In the genomic region with DNA sequence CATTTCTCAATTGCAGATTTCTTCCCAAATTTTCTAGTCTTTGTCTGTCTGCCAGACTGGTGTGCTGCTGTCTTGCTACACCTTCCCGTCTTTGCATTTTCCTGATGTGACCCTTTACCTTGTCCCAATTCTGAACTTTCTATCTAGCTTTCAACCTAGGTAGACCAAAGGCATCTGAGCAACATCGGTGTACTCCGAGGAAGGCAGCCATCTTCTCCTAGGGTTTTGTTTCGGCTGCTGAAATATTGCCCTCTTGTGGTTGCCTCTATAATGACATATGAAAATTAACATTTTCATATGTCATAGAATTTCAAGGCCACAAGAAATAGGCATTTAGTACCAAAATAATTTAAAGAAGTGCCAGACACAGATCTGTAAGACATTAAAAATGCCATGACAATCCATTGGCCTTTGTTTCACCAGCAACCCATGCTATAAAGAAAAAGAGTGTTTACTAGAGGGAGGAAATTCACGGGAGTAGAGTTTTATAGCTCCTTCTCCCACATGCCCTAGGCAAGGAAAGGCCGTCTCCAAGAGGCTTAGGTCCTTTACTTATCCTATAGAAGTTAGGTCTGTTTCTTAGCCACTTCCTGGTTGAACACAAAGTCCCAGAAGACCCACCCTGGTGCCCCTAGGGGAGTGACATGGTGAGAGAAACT, we compare ENCODE assay signal across 8 cellular contexts. TPM values are rescaled to one million over a fixed set of nuclear protein-coding genes. Genes with fewer than 3 reads are reported as not detected.
DNase-seq lines count a peak whose midpoint lies in the region; ATAC-seq, FAIRE-seq and TF ChIP-seq lines count a peak whose summit lies in the region.

No MANE protein-coding gene starts in this region.

- peak; percentile 39; the same call in 2 of the 3 replicates for ATAC-seq in RWPE2 (ENCODE audit: low read depth)
- peak; percentile 82 for ATAC-seq in K562

- H3K9me1 ChIP-seq in K562 (ENCODE audit: control insufficient read depth, insufficient read depth, low read length): no peaks in the 10 kb centered on the region

- WGBS in K562 (ENCODE audit: insufficient coverage, low coverage, missing lambda C conversion rate): 5% methylated on average over 6 of the region's 6 CpGs

- DNase-seq in COR-L47 (lab: John Stamatoyannopoulos, UW): peak; percentile 12
- DNase-seq in GM19238 (ENCODE audit: insufficient read length, low spot score): peak; percentile 27
- peak; percentile 73 for DNase-seq in HT-29 (ENCODE audit: low spot score)
- DNase-seq in RWPE2 (ENCODE audit: low spot score): no peak
- peak; percentile 76 to 80 (median 78) for DNase-seq in K562 (ENCODE audit: extremely low read depth in 1 of 4, low spot score in 3 of 4)
- DNase-seq in immature natural killer cell: peak; percentile 39 to 62 (median 50)
- DNase-seq in stimulated activated CD4-positive, alpha-beta T cell treated with anti-CD3 and anti-CD28 coated beads, Interleukin-1b, Interleukin-23, amount 100 ng/mL, for 48 hours: peak; percentile 10
- no peak for DNase-seq in NCI-H526 treated with DMSO at 0.1 percent for 48 hours (lab: John Stamatoyannopoulos, UW)

- POLR2A ChIA-PET in K562 (lab: Yijun Ruan, JAX): interaction anchor here (0.6 to 2.0 kb wide), 2 partner anchors 92 to 125 kb away, joined by 4 read pairs; no protein-coding TSS in a partner anchor

- no peak for TF ChIP-seq POLR2A in K562 (conservative IDR thresholded peaks at IDR 0.05)

- H3K27me3 Mint-ChIP-seq in immature natural killer cell (ENCODE audit: low read depth in 3 of 3): peaks cover 4 to 6% (median 4%) of the 10 kb centered on the region in 3 donors

- intact Hi-C loops in K562 (cut with micrococcal nuclease): loop anchor here (1.0 to 5.0 kb wide), 7 partner anchors 41 to 399 kb away; a partner anchor contains a TSS

- H3K27me3 ChIP-seq in RWPE2 (ENCODE audit: insufficient read depth, poor library complexity, severe bottlenecking) (peaks cover 3% of the 10 kb centered on the region), K562 (ENCODE audit: control insufficient read depth in 2 of 2, insufficient read depth in 2 of 2, low read length in 2 of 2) (peaks cover 7 to 10% of the 10 kb centered on the region in 2 experiments)

- TF ChIP-seq EP300 in K562 (IDR thresholded peaks at IDR 0.05; ENCODE audit: low read length): no peak

- H3K27ac ChIP-seq in RWPE2 (ENCODE audit: poor library complexity, severe bottlenecking): no peak overlapping the region
- no peak overlapping the region for H3K27ac ChIP-seq in K562 (ENCODE audit: extremely low read depth, low read depth, low read length)

- H3K4me3 ChIP-seq in RWPE2 (ENCODE audit: severe bottlenecking) (peak overlapping the region; percentile 8), K562 (peak overlapping the region; percentile 1; the same call in 1 of the 2 replicates)

- no peaks in the 10 kb centered on the region for H3K9me3 Mint-ChIP-seq in immature natural killer cell

- CTCF ChIA-PET in K562 (lab: Yijun Ruan, JAX; ENCODE audit: low intra/inter-chr PET ratio): interaction anchor here (0.5 to 11.1 kb wide), 19 partner anchors 42 to 556 kb away, joined by 3 to 222 read pairs (median 3); a partner anchor contains a TSS

- peak; percentile 87 to 88 for TF ChIP-seq RAD21 in K562 (CRISPR knock-in tag; conservative IDR thresholded peaks at IDR 0.05 in 1 of 2, IDR thresholded peaks at IDR 0.05 in 1 of 2)

- peak overlapping the region; percentile 90 for H2AFZ ChIP-seq in K562 (ENCODE audit: low read depth, low read length)

- H3K4me1 ChIP-seq in RWPE2 (ENCODE audit: insufficient read depth, poor library complexity, severe bottlenecking) (no peaks in the 10 kb centered on the region), K562 (replicated peaks in 1 of 2; ENCODE audit: control insufficient read depth in 2 of 2, insufficient read depth in 2 of 2, low read length in 2 of 2) (peaks cover 0 to 4% of the 10 kb centered on the region in 2 experiments; a peak in 2 of 5 replicates)

- H3K36me3 ChIP-seq in RWPE2 (ENCODE audit: low read depth): no peaks in the 10 kb centered on the region
- no peaks in the 10 kb centered on the region for H3K36me3 ChIP-seq in K562 (ENCODE audit: control insufficient read depth, insufficient read depth, low read length)

- H3K4me2 ChIP-seq in K562 (ENCODE audit: insufficient read depth, low read length): peak overlapping the region; percentile 73

- peak; percentile 82 for FAIRE-seq in K562 (lab: Jason Lieb, UNC)

- peak overlapping the region; percentile 79 to 93 (median 85) for H3K4me3 Mint-ChIP-seq in immature natural killer cell

- no peaks in the 10 kb centered on the region for H4K20me1 ChIP-seq in K562 (replicated peaks; ENCODE audit: control insufficient read depth, insufficient read depth, low read length)

- H3K4me1 Mint-ChIP-seq in immature natural killer cell: peaks cover 6 to 13% of the 10 kb centered on the region in 2 donors

- H3K36me3 Mint-ChIP-seq in immature natural killer cell: no peaks in the 10 kb centered on the region

- no peaks in the 10 kb centered on the region for H3K9me3 ChIP-seq in RWPE2 (ENCODE audit: severe bottlenecking)
- no peaks in the 10 kb centered on the region for H3K9me3 ChIP-seq in K562 (replicated peaks; ENCODE audit: control insufficient read depth, insufficient read depth, low read depth, low read length)

- no TSS peak for BruUV-seq in K562 (replicated peaks; lab: Mats Ljungman, UMichigan)

- TF ChIP-seq CTCF in RWPE2 (IDR thresholded peaks at IDR 0.05; ENCODE audit: poor library complexity, severe bottlenecking) (peak; percentile 85), K562 (IDR thresholded peaks at IDR 0.05 in 2 of 3, conservative IDR thresholded peaks at IDR 0.05 in 1 of 3; ENCODE audit: insufficient read depth in 2 of 3, low read depth in 1 of 3, low read length in 3 of 3) (peak; percentile 82 to 96 (median 83))

- H3K79me2 ChIP-seq in K562 (ENCODE audit: control insufficient read depth, insufficient read depth, low read length): no peaks in the 10 kb centered on the region

- H3K9ac ChIP-seq in K562 (ENCODE audit: insufficient read depth in 1 of 2, low read depth in 2 of 2, low read length in 2 of 2): peak overlapping the region in 1 of 2 experiments; percentile 0; a peak in 1 of 4 replicates

- peak overlapping the region in 1 of 6 donors; percentile 42 for H3K27ac Mint-ChIP-seq in immature natural killer cell

- in situ Hi-C loops in K562 (cut with MboI): loop anchor here (5.0 to 25.0 kb wide), 2 partner anchors 126 to 366 kb away; no protein-coding TSS in a partner anchor

RNA-seq across cellular contexts. Expression of a gene that starts 23.4 kb away (rescaled TPM):
- total RNA-seq in HT-29 (2014; rRNA removed; shearing (Covaris generic)): 0.29 TPM in 1 of 2 replicates, not detected in the other
- total RNA-seq in K562 (2011; cell fraction: chromatin; rRNA removed; ENCODE audit: low replicate concordance): 0.39 and 1.4 TPM in 2 replicates
- 0.39 TPM in 1 of 2 replicates, not detected in the other for total RNA-seq in K562 (2011; cell fraction: nucleolus; rRNA removed)
- 1.2 and 2.4 TPM in 2 replicates for total RNA-seq in K562 (2011; cell fraction: nucleoplasm; rRNA removed)
- total RNA-seq in K562 (2014; rRNA removed) (not detected in 2 replicates), K562 (2014; rRNA removed; fragmentation: Illumina TruSeq; extraction: Trizol) (not detected in 2 replicates), K562 (2015; rRNA removed; fragmentation: Illumina TruSeq; extraction: Trizol) (not detected in 2 replicates), K562 (2021) (not detected in 2 replicates)
- polyA plus RNA-seq in K562 (2011; rRNA removed) (not detected in 2 replicates), K562 (2014; fragmentation: Illumina TruSeq; extraction: Trizol) (not detected in 2 replicates), K562 (2014; fragmentation: Nextera tagmentation; extraction: Ambion mirVana) (not detected), K562 (2014; rRNA removed) (not detected in 2 replicates), immature natural killer cell (not detected)
- not detected in 2 replicates for polyA plus RNA-seq in K562 (2011; cell fraction: cytosol; rRNA removed)
- polyA plus RNA-seq in K562 (2011; cell fraction: nucleus; rRNA removed): 0.30 TPM in 1 of 2 replicates, not detected in the other
- not detected in 2 replicates for polyA plus RNA-seq in K562 (2012)
- 0.21 and 0.45 TPM in 2 replicates for polyA minus RNA-seq in K562 (2011; rRNA and poly(A)+ RNA removed)
- polyA minus RNA-seq in K562 (2011; cell fraction: cytosol; rRNA and poly(A)+ RNA removed): not detected in 2 replicates
- 0.67 and 1.4 TPM in 2 replicates for polyA minus RNA-seq in K562 (2011; cell fraction: nucleus; rRNA and poly(A)+ RNA removed)

RNA-seq across cellular contexts. Expression of a gene that starts 41.4 kb away (rescaled TPM):
- total RNA-seq in HT-29 (2014; rRNA removed; shearing (Covaris generic)): 0.13 TPM in 1 of 2 replicates, not detected in the other
- total RNA-seq in K562 (2011; cell fraction: chromatin; rRNA removed; ENCODE audit: low replicate concordance): 113 and 184 TPM in 2 replicates
- total RNA-seq in K562 (2011; cell fraction: nucleolus; rRNA removed): 129 and 133 TPM in 2 replicates
- 107 and 122 TPM in 2 replicates for total RNA-seq in K562 (2011; cell fraction: nucleoplasm; rRNA removed)
- total RNA-seq in K562 (2014; rRNA removed): 15.9 and 22.0 TPM in 2 replicates
- total RNA-seq in K562 (2014; rRNA removed; fragmentation: Illumina TruSeq; extraction: Trizol): 19.2 and 19.3 TPM in 2 replicates
- total RNA-seq in K562 (2015; rRNA removed; fragmentation: Illumina TruSeq; extraction: Trizol): 22.2 and 25.5 TPM in 2 replicates
- 28.7 and 34.3 TPM in 2 replicates for total RNA-seq in K562 (2021)
- 47.4 and 72.0 TPM in 2 replicates for polyA plus RNA-seq in K562 (2011; rRNA removed)
- polyA plus RNA-seq in K562 (2011; cell fraction: cytosol; rRNA removed): 33.6 and 44.4 TPM in 2 replicates
- polyA plus RNA-seq in K562 (2011; cell fraction: nucleus; rRNA removed): 361 and 506 TPM in 2 replicates
- polyA plus RNA-seq in K562 (2012): 25.0 and 47.3 TPM in 2 replicates
- polyA plus RNA-seq in K562 (2014; fragmentation: Illumina TruSeq; extraction: Trizol): 33.8 and 35.3 TPM in 2 replicates
- 10 to 100 TPM in 1 of 2 experiments, 1 to 10 TPM in 1; 9.0 to 18.9 TPM for polyA plus RNA-seq in K562 (2014; fragmentation: Nextera tagmentation; extraction: Ambion mirVana)
- 33.1 and 36.7 TPM in 2 replicates for polyA plus RNA-seq in K562 (2014; rRNA removed)
- 31.5 and 38.3 TPM in 2 replicates for polyA minus RNA-seq in K562 (2011; rRNA and poly(A)+ RNA removed)
- polyA minus RNA-seq in K562 (2011; cell fraction: cytosol; rRNA and poly(A)+ RNA removed): 14.1 and 24.0 TPM in 2 replicates
- polyA minus RNA-seq in K562 (2011; cell fraction: nucleus; rRNA and poly(A)+ RNA removed): 85.5 and 91.1 TPM in 2 replicates
- polyA plus RNA-seq in immature natural killer cell: not detected

RNA-seq across cellular contexts. Expression of a gene that starts 48.6 kb away (rescaled TPM):
- total RNA-seq in HT-29 (2014; rRNA removed; shearing (Covaris generic)): not detected in 2 replicates
- total RNA-seq in K562 (2011; cell fraction: chromatin; rRNA removed; ENCODE audit: low replicate concordance): not detected in 2 replicates
- not detected in 2 replicates for total RNA-seq in K562 (2011; cell fraction: nucleolus; rRNA removed)
- total RNA-seq in K562 (2011; cell fraction: nucleoplasm; rRNA removed): not detected in 2 replicates
- not detected in 2 replicates for total RNA-seq in K562 (2014; rRNA removed)
- not detected in 2 replicates for total RNA-seq in K562 (2014; rRNA removed; fragmentation: Illumina TruSeq; extraction: Trizol)
- not detected in 2 replicates for total RNA-seq in K562 (2015; rRNA removed; fragmentation: Illumina TruSeq; extraction: Trizol)
- not detected in 2 replicates for total RNA-seq in K562 (2021)
- polyA plus RNA-seq in K562 (2011; rRNA removed): not detected in 2 replicates
- not detected in 2 replicates for polyA plus RNA-seq in K562 (2011; cell fraction: cytosol; rRNA removed)
- not detected in 2 replicates for polyA plus RNA-seq in K562 (2011; cell fraction: nucleus; rRNA removed)
- not detected in 2 replicates for polyA plus RNA-seq in K562 (2012)
- not detected in 2 replicates for polyA plus RNA-seq in K562 (2014; fragmentation: Illumina TruSeq; extraction: Trizol)
- not detected for polyA plus RNA-seq in K562 (2014; fragmentation: Nextera tagmentation; extraction: Ambion mirVana)
- polyA plus RNA-seq in K562 (2014; rRNA removed): not detected in 2 replicates
- not detected in 2 replicates for polyA minus RNA-seq in K562 (2011; rRNA and poly(A)+ RNA removed)
- polyA minus RNA-seq in K562 (2011; cell fraction: cytosol; rRNA and poly(A)+ RNA removed): not detected in 2 replicates
- polyA minus RNA-seq in K562 (2011; cell fraction: nucleus; rRNA and poly(A)+ RNA removed): not detected in 2 replicates
- not detected for polyA plus RNA-seq in immature natural killer cell

Comparison
In these comparisons a context has a peak if more than half of its experiments do, and no peak if none do; other contexts are left out.
1. DNase-seq: peak in COR-L47 (single experiment), GM19238 (single experiment), HT-29 (single experiment), K562 (4 of 4), immature natural killer cell (3 of 3) and stimulated activated CD4-positive, alpha-beta T cell treated with anti-CD3 and anti-CD28 coated beads, Interleukin-1b, Interleukin-23, amount 100 ng/mL, for 48 hours (single experiment); none in RWPE2 (single experiment) and NCI-H526 treated with DMSO at 0.1 percent for 48 hours (single experiment).
2. RNA of a gene that starts 41.4 kb away (total RNA-seq): 15.9 to 184 TPM in K562; 0.13 TPM in HT-29; every median in the first group is over 10 times any median in the second.